In the genomic region with DNA sequence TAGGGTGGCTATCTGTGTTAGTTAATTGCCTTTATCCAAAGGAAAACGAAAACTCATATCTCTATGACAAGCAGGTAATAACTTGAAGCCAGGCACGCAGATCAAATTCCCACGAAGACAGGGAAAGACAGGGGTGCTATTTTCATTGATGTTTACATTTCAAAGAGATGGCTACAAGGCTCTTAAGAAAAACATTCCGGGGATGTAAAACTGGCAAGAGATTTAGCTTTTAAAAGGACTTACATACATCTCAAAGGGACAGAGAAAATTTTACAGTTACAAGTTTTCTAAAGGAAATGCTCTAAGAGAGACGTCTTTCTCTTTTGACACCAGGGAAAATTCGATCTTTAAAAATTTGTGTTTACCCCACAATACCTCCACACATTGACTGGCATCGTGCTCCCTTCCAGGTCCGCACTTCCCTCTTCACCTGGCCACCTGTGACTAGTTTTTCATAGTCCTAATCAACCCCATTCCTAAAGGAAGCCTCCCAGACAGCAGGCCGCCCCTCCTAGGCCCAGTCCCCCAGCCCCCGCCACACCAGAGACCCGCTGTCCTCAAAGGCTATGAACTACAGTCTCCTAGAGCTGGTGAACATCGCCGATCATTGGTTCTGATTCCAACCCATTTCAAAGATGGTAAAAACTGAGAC, we compare ENCODE assay signal across 8 cellular contexts. TPM values are rescaled to one million over a fixed set of nuclear protein-coding genes. Genes with fewer than 3 reads are reported as not detected.
DNase-seq lines count a peak whose midpoint lies in the region; ATAC-seq, FAIRE-seq and TF ChIP-seq lines count a peak whose summit lies in the region.

No MANE protein-coding gene starts in this region.

- CTCF ChIA-PET in A549 (lab: Yijun Ruan, JAX), result no interaction called here

- TF ChIP-seq RAD21 in A549 (conservative IDR thresholded peaks at IDR 0.05 in 1 of 2, IDR thresholded peaks at IDR 0.05 in 1 of 2), result no peak

- H3K36me3 ChIP-seq in body of pancreas (replicated peaks in 1 of 2; ENCODE audit: insufficient read depth in 1 of 2, low read depth in 2 of 2), result no peaks in the 10 kb centered on the region

- no peak for ATAC-seq in A549
- no peak for ATAC-seq in body of pancreas
- ATAC-seq in HG03378 (IDR thresholded peaks at IDR 0.05; ENCODE audit: unreplicated experiment), result no peak

- H3K27ac ChIP-seq in A549, result peak overlapping the region; percentile 71 to 100
- H3K27ac ChIP-seq in body of pancreas, result peak overlapping the region; percentile 79 to 97 (median 93)

- no peaks in the 10 kb centered on the region for H3K27me3 ChIP-seq in body of pancreas

- H3K4me3 ChIP-seq in A549, result peak overlapping the region; percentile 95
- peak overlapping the region; percentile 61 for H3K4me3 ChIP-seq in HFF-Myc (replicated peaks; ENCODE audit: low read depth, low read length)
- H3K4me3 ChIP-seq in body of pancreas, result no peak overlapping the region

- H3K9me3 ChIP-seq in A549, result no peaks in the 10 kb centered on the region
- H3K9me3 ChIP-seq in body of pancreas, result no peaks in the 10 kb centered on the region

- POLR2A ChIA-PET in A549 (lab: Yijun Ruan, JAX), result no interaction called here

- TF ChIP-seq CTCF in A549 (IDR thresholded peaks at IDR 0.05), result no peak
- TF ChIP-seq CTCF in HFF-Myc (IDR thresholded peaks at IDR 0.05; ENCODE audit: low read depth, low read length, missing control alignments), result no peak
- TF ChIP-seq CTCF in body of pancreas (IDR thresholded peaks at IDR 0.05), result no peak

- no peak for FAIRE-seq in A549 (lab: Jason Lieb, UNC)

- intact Hi-C loops in body of pancreas (cut with DNase I), result no loop called here

- peak overlapping the region; percentile 91 for H3K4me2 ChIP-seq in A549

- TF ChIP-seq POLR2A in A549 (IDR thresholded peaks at IDR 0.05; ENCODE audit: low read length) (no peak), body of pancreas (IDR thresholded peaks at IDR 0.05) (no peak)

- DNase-seq in A549 (ENCODE audit: low read depth in 1 of 2, low spot score in 1 of 2), result no peak
- DNase-seq in HFF-Myc (ENCODE audit: extremely low read depth, low read depth), result no peak
- DNase-seq in body of pancreas, result no peak
- DNase-seq in mesenteric fat pad (ENCODE audit: low spot score), result peak; percentile 28
- DNase-seq in stimulated activated CD4-positive, alpha-beta T cell treated with anti-CD3 and anti-CD28 coated beads, Interleukin-4, amount 100 ng/mL, for 1 hour, result no peak
- no peak for DNase-seq in C1 segment of cervical spinal cord (lab: John Stamatoyannopoulos, UW)
- no peak for DNase-seq in NCI-H82 (lab: John Stamatoyannopoulos, UW)

- H3K4me1 ChIP-seq in A549, result peaks cover 16% of the 10 kb centered on the region; the same call in 2 of the 3 replicates
- peaks cover 35% of the 10 kb centered on the region for H3K4me1 ChIP-seq in body of pancreas

- WGBS in A549 (ENCODE audit: missing lambda C conversion rate), result 44% methylated on average over 9 of the region's 13 CpGs
- WGBS in body of pancreas, 2 donors, result 3 to 5% methylated on average over 12 to 13 of the region's 13 CpGs

- no peak for TF ChIP-seq EP300 in A549 (IDR thresholded peaks at IDR 0.05)

TF ChIP-seq in A549, 52 proteins besides CTCF, POLR2A, EP300 and RAD21:
- 0 out of 2 replicates have a peak, but pooled peaks have one; percentile 26 for TF ChIP-seq RCOR1 (IDR thresholded peaks at IDR 0.05; ENCODE audit: low read depth, low read length)
- peak; percentile 98 for TF ChIP-seq KDM1A (IDR thresholded peaks at IDR 0.05; ENCODE audit: low read depth)
- peak; percentile 87 for TF ChIP-seq HDAC2 (IDR thresholded peaks at IDR 0.05)
- TF ChIP-seq HOXB13 (CRISPR knock-in tag; IDR thresholded peaks at IDR 0.05; ENCODE audit: low read depth), result no peak

RNA-seq across cellular contexts. Expression of a gene that starts 0.7 kb away (rescaled TPM):
- 37.9 and 60.7 TPM in 2 replicates for polyA plus RNA-seq in A549 (2011; rRNA removed)
- 67.7 and 75.6 TPM in 2 replicates for polyA plus RNA-seq in A549 (2012; cell fraction: cytosol; rRNA removed)
- 145 and 169 TPM in 2 replicates for polyA plus RNA-seq in A549 (2012; cell fraction: nucleus; rRNA removed)
- polyA plus RNA-seq in A549 (2017; fragmentation: RNase III; extraction: RNeasy Plus Mini Kit Qiagen cat#74134 plus additional on column Dnase treatment), result 47.2 to 49.0 TPM (median 47.4 TPM) in 3 replicates
- polyA minus RNA-seq in A549 (2011; rRNA and poly(A)+ RNA removed), result 93.8 and 120 TPM in 2 replicates
- total RNA-seq in body of pancreas, result 10 to 100 TPM; 43.3 to 48.5 TPM
- total RNA-seq in mesenteric fat pad, result 70.9 TPM

RNA-seq across cellular contexts. Expression of a gene that starts 21.9 kb away (rescaled TPM):
- polyA plus RNA-seq in A549 (2011; rRNA removed) (83.2 and 131 TPM in 2 replicates), A549 (2017; fragmentation: RNase III; extraction: RNeasy Plus Mini Kit Qiagen cat#74134 plus additional on column Dnase treatment) (139 to 150 TPM (median 144 TPM) in 3 replicates)
- polyA plus RNA-seq in A549 (2012; cell fraction: cytosol; rRNA removed), result 152 and 170 TPM in 2 replicates
- 196 and 199 TPM in 2 replicates for polyA plus RNA-seq in A549 (2012; cell fraction: nucleus; rRNA removed)
- polyA minus RNA-seq in A549 (2011; rRNA and poly(A)+ RNA removed), result 262 and 323 TPM in 2 replicates
- total RNA-seq in body of pancreas (10 to 100 TPM; 28.0 to 62.8 TPM), mesenteric fat pad (410 TPM)

RNA-seq across cellular contexts. Expression of a gene that starts 59.4 kb away (rescaled TPM):
- polyA plus RNA-seq in A549 (2011; rRNA removed) (not detected in 2 replicates), A549 (2017; fragmentation: RNase III; extraction: RNeasy Plus Mini Kit Qiagen cat#74134 plus additional on column Dnase treatment) (0.05 to 0.21 TPM (median 0.14 TPM) in 3 replicates)
- polyA plus RNA-seq in A549 (2012; cell fraction: cytosol; rRNA removed), result 0.01 TPM in 2 replicates
- polyA plus RNA-seq in A549 (2012; cell fraction: nucleus; rRNA removed), result 0.01 TPM in 1 of 2 replicates, not detected in the other
- not detected in 2 replicates for polyA minus RNA-seq in A549 (2011; rRNA and poly(A)+ RNA removed)
- total RNA-seq in body of pancreas (1 to 10 TPM in 1 of 2 donors, under 1 TPM in 1; 0.26 to 4.0 TPM), mesenteric fat pad (not detected)

Comparison
In these comparisons a context has a peak if more than half of its experiments do, and no peak if none do; other contexts are left out.
1. H3K4me3 ChIP-seq: peak in A549 (single experiment) and HFF-Myc (single experiment); none in body of pancreas (0 of 2).